In genomic region chr2:235141411-235142128, GRCh38 we compare ENCODE assay signal across 31 cellular contexts.
"Had no signal": no experiment of that assay in that cellular context is flagged by ENCODE, and none has a peak within 500 bp of the region (broad histone marks: within the 10 kb centered on the region; RNA-seq: fewer than 3 reads in every experiment).

No MANE protein-coding gene starts in this region.

- H3K27me3 ChIP-seq: ascending aorta, cardiac muscle cell, ovary had no signal

- DNase-seq: activated CD4-positive, alpha-beta memory T cell treated with anti-CD3 and anti-CD28 coated beads, Interleukin-2, amount 10 ng/mL, durations not matched to agents 7 days and 5 days; activated CD4-positive, alpha-beta T cell treated with anti-CD3 and anti-CD28 coated beads, Interleukin-2, amount 10 ng/mL, durations not matched to agents 7 days and 5 days; activated naive CD4-positive, alpha-beta T cell; activated T-cell treated with anti-CD3 and anti-CD28 coated beads, Interleukin-2, amount 50 U/mL, for 72 hours; cerebellar nuclear complex; cortex of kidney; foreskin fibroblast; hypothalamus; immature natural killer cell; lower lobe of right lung; mesenchymal stem cell; ovary; stimulated activated CD4-positive, alpha-beta T cell treated with anti-CD3 and anti-CD28 coated beads, Interleukin-4, amount 100 ng/mL, for 4 hours; stimulated activated naive B cell treated with anti-CD40 and anti-IgM and Interleukin-4, amounts not matched to agents 10 μg/mL and 1 μg/mL and 100 μg/mL, for 72 hours; T-helper 17 cell; T1000; tibial artery; WERI-Rb-1 had no signal

- H3K36me3 Mint-ChIP-seq: activated naive CD8-positive, alpha-beta T cell; brain; immature natural killer cell; stimulated activated naive B cell treated with anti-CD40 and anti-IgM and Interleukin-4, amounts not matched to agents 10 μg/mL and 1 μg/mL and 100 μg/mL, for 72 hours had no signal

- FAIRE-seq: endothelial cell of umbilical vein, urothelium cell line had no signal

- H3K27ac ChIP-seq: ascending aorta, cardiac muscle cell, lower lobe of right lung, neutrophil, ovary, skin epidermis, suprapubic skin, tibial artery, WERI-Rb-1 had no signal

- H3K4me3 ChIP-seq: ascending aorta, cardiac muscle cell, lower lobe of right lung, ovary, skin epidermis, suprapubic skin, tibial artery had no signal

- H3K36me3 ChIP-seq: ascending aorta, cardiac muscle cell, lower lobe of right lung, neutrophil, ovary, suprapubic skin, tibial artery, WERI-Rb-1 had no signal

- H3K4me3 Mint-ChIP-seq: activated CD4-positive, alpha-beta memory T cell treated with anti-CD3 and anti-CD28 coated beads, Interleukin-2, amount 10 ng/mL, durations not matched to agents 7 days and 5 days; activated CD4-positive, alpha-beta T cell treated with anti-CD3 and anti-CD28 coated beads, Interleukin-2, amount 10 ng/mL, durations not matched to agents 7 days and 5 days; activated naive CD8-positive, alpha-beta T cell; activated T-cell treated with anti-CD3 and anti-CD28 coated beads, Interleukin-2, amount 50 U/mL, for 72 hours; brain; immature natural killer cell; nephron; stimulated activated naive B cell treated with anti-CD40 and anti-IgM and Interleukin-4, amounts not matched to agents 10 μg/mL and 1 μg/mL and 100 μg/mL, for 72 hours had no signal

- H3K9me3 Mint-ChIP-seq: activated CD4-positive, alpha-beta memory T cell treated with anti-CD3 and anti-CD28 coated beads, Interleukin-2, amount 10 ng/mL, durations not matched to agents 7 days and 5 days; activated CD4-positive, alpha-beta T cell treated with anti-CD3 and anti-CD28 coated beads, Interleukin-2, amount 10 ng/mL, durations not matched to agents 7 days and 5 days; activated T-cell treated with anti-CD3 and anti-CD28 coated beads, Interleukin-2, amount 50 U/mL, for 72 hours; immature natural killer cell; nephron had no signal

- ATAC-seq: activated T-cell treated with anti-CD3 and anti-CD28 coated beads, Interleukin-2, amount 50 U/mL, for 72 hours; left lobe of liver; lower lobe of right lung; sciatic nerve; stimulated activated naive B cell treated with anti-CD40 and anti-IgM and Interleukin-4, amounts not matched to agents 10 μg/mL and 1 μg/mL and 100 μg/mL, for 72 hours; T-helper 17 cell had no signal

- H3K4me1 ChIP-seq: ascending aorta, lower lobe of right lung, suprapubic skin, tibial artery had no signal

- H3K27ac Mint-ChIP-seq: activated CD4-positive, alpha-beta memory T cell treated with anti-CD3 and anti-CD28 coated beads, Interleukin-2, amount 10 ng/mL, durations not matched to agents 7 days and 5 days; activated CD4-positive, alpha-beta T cell treated with anti-CD3 and anti-CD28 coated beads, Interleukin-2, amount 10 ng/mL, durations not matched to agents 7 days and 5 days; activated naive CD8-positive, alpha-beta T cell; activated T-cell treated with anti-CD3 and anti-CD28 coated beads, Interleukin-2, amount 50 U/mL, for 72 hours; brain; immature natural killer cell; nephron; progenitor cell of endocrine pancreas; stimulated activated naive B cell treated with anti-CD40 and anti-IgM and Interleukin-4, amounts not matched to agents 10 μg/mL and 1 μg/mL and 100 μg/mL, for 72 hours; T-helper 17 cell had no signal

- H3K9me3 ChIP-seq: ascending aorta, lower lobe of right lung, neutrophil, ovary, suprapubic skin, tibial artery had no signal

- H3K4me1 Mint-ChIP-seq: activated CD4-positive, alpha-beta memory T cell treated with anti-CD3 and anti-CD28 coated beads, Interleukin-2, amount 10 ng/mL, durations not matched to agents 7 days and 5 days; activated CD4-positive, alpha-beta T cell treated with anti-CD3 and anti-CD28 coated beads, Interleukin-2, amount 10 ng/mL, durations not matched to agents 7 days and 5 days; brain; immature natural killer cell; nephron; stimulated activated naive B cell treated with anti-CD40 and anti-IgM and Interleukin-4, amounts not matched to agents 10 μg/mL and 1 μg/mL and 100 μg/mL, for 72 hours had no signal
